Comparison of ENCODE assay signal across 1 cellular context in genomic region chr1:65958561-65959350, GRCh38.
TF ChIP-seq lines count a peak whose summit lies in the region.

No MANE protein-coding gene starts in this region.

TF ChIP-seq in GM23338, 12 proteins besides CTCF, POLR2A, EP300 and RAD21 (continued from another document):
- no peak for TF ChIP-seq ZNF462 (CRISPR knock-in tag; IDR thresholded peaks at IDR 0.05)
- TF ChIP-seq NANOG (IDR thresholded peaks at IDR 0.05; ENCODE audit: borderline replicate concordance): no peak
- TF ChIP-seq STAT1 (IDR thresholded peaks at IDR 0.05; ENCODE audit: unreplicated experiment): no peak
- TF ChIP-seq ZNF331 (CRISPR knock-in tag; IDR thresholded peaks at IDR 0.05; ENCODE audit: low read depth): no peak
- TF ChIP-seq EZH2 (IDR thresholded peaks at IDR 0.05; ENCODE audit: low read depth, unreplicated experiment): no peak
- TF ChIP-seq JUNB (IDR thresholded peaks at IDR 0.05; ENCODE audit: unreplicated experiment): no peak
- no peak for TF ChIP-seq REST (IDR thresholded peaks at IDR 0.05; ENCODE audit: unreplicated experiment)
